In genomic region chr6:53718597-53719460, GRCh38 we compare ENCODE assay signal across 8 cellular contexts. TPM values are rescaled to one million over a fixed set of nuclear protein-coding genes. Genes with fewer than 3 reads are reported as not detected.
A peak's percentile ranks its signal among the peaks of the same experiment; 100 is the strongest.
DNase-seq lines count a peak whose midpoint lies in the region; ATAC-seq, FAIRE-seq and TF ChIP-seq lines count a peak whose summit lies in the region.

No MANE protein-coding gene starts in this region.

- H3K27me3 ChIP-seq in lower lobe of right lung (ENCODE audit: low read depth) = no peaks in the 10 kb centered on the region

- TF ChIP-seq CTCF in NB4 (IDR thresholded peaks at IDR 0.05; ENCODE audit: low read depth, low read length) = peak; percentile 89
- TF ChIP-seq CTCF in lower lobe of right lung (IDR thresholded peaks at IDR 0.05) = peak; percentile 87

- H3K36me3 ChIP-seq in lower lobe of right lung = no peaks in the 10 kb centered on the region

- H3K4me3 ChIP-seq in NB4 (ENCODE audit: low read depth, low read length) (no peak overlapping the region), lower lobe of right lung (no peak overlapping the region)

- in situ Hi-C loops in SK-MEL-5 (cut with HindIII; ENCODE audit: low pct_unique_long_range_greater_than_20kb, low sequenced_read_pairs) = no loop called here

- intact Hi-C loops in lower lobe of right lung (cut with DNase I) = no loop called here

- DNase-seq in CD1c-positive myeloid dendritic cell (ENCODE audit: extremely low spot score) (peak; percentile 72), GM18507 (ENCODE audit: extremely low spot score, insufficient read length, low read depth) (peak; percentile 51), NB4 (ENCODE audit: low read depth) (peak; percentile 68), SK-MEL-5 (ENCODE audit: low read depth, low spot score) (peak; percentile 79), dermis microvascular lymphatic vessel endothelial cell (ENCODE audit: low read depth in 2 of 2) (peak; percentile 68 to 81), lower lobe of right lung (no peak), ureter (ENCODE audit: low spot score) (peak; percentile 57)

- ATAC-seq in HG02798 (IDR thresholded peaks at IDR 0.05; ENCODE audit: poor library complexity, unreplicated experiment) (peak; percentile 97), lower lobe of right lung (peak; percentile 85 to 89)

- peak; percentile 95 for FAIRE-seq in GM18507 (lab: Jason Lieb, UNC)

- no peaks in the 10 kb centered on the region for H3K9me3 ChIP-seq in lower lobe of right lung

- H3K4me1 ChIP-seq in lower lobe of right lung = no peaks in the 10 kb centered on the region

- no peak overlapping the region for H3K27ac ChIP-seq in lower lobe of right lung

- TF ChIP-seq POLR2A in NB4 (IDR thresholded peaks at IDR 0.05; ENCODE audit: extremely low read depth, insufficient read length) = no peak

RNA-seq across cellular contexts. Expression of gene KLHL31, which starts 53.3 kb away (rescaled TPM):
- 0.18 and 0.37 TPM in 2 replicates for total RNA-seq in SK-MEL-5 (2014; rRNA removed; shearing (Covaris generic))
- 0.02 TPM in 1 of 2 replicates, not detected in the other for polyA plus RNA-seq in SK-MEL-5 (2015; cell fraction: cytosol; rRNA removed)
- polyA plus RNA-seq in SK-MEL-5 (2015; cell fraction: nucleus; rRNA removed) = 1.2 and 1.3 TPM in 2 replicates
- 0.13 TPM in 2 replicates for total RNA-seq in dermis microvascular lymphatic vessel endothelial cell
- 0.62 TPM for total RNA-seq in lower lobe of right lung
- 0.91 TPM for total RNA-seq in ureter
